Comparison of ENCODE assay signal across 14 cellular contexts in genomic region chr5:62385136-62385535, GRCh38. TPM values are rescaled to one million over a fixed set of nuclear protein-coding genes. Genes with fewer than 3 reads are reported as not detected.
A peak's percentile ranks its signal among the peaks of the same experiment; 100 is the strongest.
DNase-seq lines count a peak whose midpoint lies in the region; ATAC-seq and TF ChIP-seq lines count a peak whose summit lies in the region.
"Had no signal": no experiment of that assay in that cellular context is flagged by ENCODE, and none has a peak within 500 bp of the region (broad histone marks: within the 10 kb centered on the region; RNA-seq: fewer than 3 reads in every experiment).

No MANE protein-coding gene starts in this region.

- peak overlapping the region; percentile 45 for H3K27ac Mint-ChIP-seq in activated CD4-positive, alpha-beta T cell treated with anti-CD3 and anti-CD28 coated beads, Interleukin-2, amount 10 ng/mL, durations not matched to agents 24 days and 14 days
- peak overlapping the region; percentile 74 for H3K27ac Mint-ChIP-seq in progenitor cell of endocrine pancreas
- H3K27ac Mint-ChIP-seq: CD4-positive, CD25-positive, alpha-beta regulatory T cell had no signal

- TF ChIP-seq CTCF in PC-3 (conservative IDR thresholded peaks at IDR 0.05; ENCODE audit: low read depth, low read length) (no peak), progenitor cell of endocrine pancreas (IDR thresholded peaks at IDR 0.05; ENCODE audit: unreplicated experiment) (no peak), GM13976 (IDR thresholded peaks at IDR 0.05; ENCODE audit: borderline replicate concordance, control extremely low read depth, extremely low read depth, insufficient read depth, missing control alignments) (no peak)

- 53 to 58% methylated on average over 4 of the region's 4 CpGs for WGBS in esophagus, 2 donors

- H3K4me1 Mint-ChIP-seq in activated CD4-positive, alpha-beta T cell treated with anti-CD3 and anti-CD28 coated beads, Interleukin-2, amount 10 ng/mL, durations not matched to agents 24 days and 14 days = no peaks in the 10 kb centered on the region
- H3K4me1 Mint-ChIP-seq in progenitor cell of endocrine pancreas (ENCODE audit: low read depth) = no peaks in the 10 kb centered on the region

- H3F3A ChIP-seq in PC-3 (ENCODE audit: low read length, unreplicated experiment) = no peaks in the 10 kb centered on the region

- H3K4me1 ChIP-seq in PC-3 (ENCODE audit: insufficient read depth, low read length) (peaks cover 31% of the 10 kb centered on the region), esophagus (ENCODE audit: control insufficient read depth in 2 of 2, insufficient read depth in 2 of 2, low read length in 1 of 2) (no peaks in the 10 kb centered on the region)

- no peaks in the 10 kb centered on the region for H3K9me3 Mint-ChIP-seq in activated CD4-positive, alpha-beta T cell treated with anti-CD3 and anti-CD28 coated beads, Interleukin-2, amount 10 ng/mL, durations not matched to agents 24 days and 14 days
- no peaks in the 10 kb centered on the region for H3K9me3 Mint-ChIP-seq in progenitor cell of endocrine pancreas (ENCODE audit: low read depth)
- H3K9me3 Mint-ChIP-seq: CD4-positive, CD25-positive, alpha-beta regulatory T cell had no signal

- no peaks in the 10 kb centered on the region for H4K20me1 ChIP-seq in PC-3 (ENCODE audit: low read length)

- H3K27me3 ChIP-seq in PC-3 (ENCODE audit: low read length) (no peaks in the 10 kb centered on the region), esophagus (ENCODE audit: control insufficient read depth in 1 of 2, insufficient read depth in 2 of 2, low read length in 2 of 2) (no peaks in the 10 kb centered on the region)
- H3K27me3 ChIP-seq: heart left ventricle had no signal

- peaks cover 40% of the 10 kb centered on the region for H3K36me3 ChIP-seq in PC-3 (ENCODE audit: low read depth, low read length)
- H3K36me3 ChIP-seq in esophagus (ENCODE audit: control insufficient read depth in 2 of 2, insufficient read depth in 2 of 2, low read length in 1 of 2) = peaks cover 4% of the 10 kb centered on the region in 2 donors

- no peaks in the 10 kb centered on the region for H3K27me3 Mint-ChIP-seq in activated CD4-positive, alpha-beta T cell treated with anti-CD3 and anti-CD28 coated beads, Interleukin-2, amount 10 ng/mL, durations not matched to agents 24 days and 14 days
- no peaks in the 10 kb centered on the region for H3K27me3 Mint-ChIP-seq in progenitor cell of endocrine pancreas
- H3K27me3 Mint-ChIP-seq: CD4-positive, CD25-positive, alpha-beta regulatory T cell had no signal

- BruUV-seq in PC-3 (replicated peaks; lab: Mats Ljungman, UMichigan) = no TSS peak

- peak overlapping the region; percentile 82 for H3K27ac ChIP-seq in PC-3 (ENCODE audit: low read length)
- peak overlapping the region; percentile 82 to 84 for H3K27ac ChIP-seq in esophagus (ENCODE audit: low read depth in 2 of 2, low read length in 1 of 2)
- H3K27ac ChIP-seq: heart left ventricle had no signal

- H3K4me3 ChIP-seq in PC-3 (ENCODE audit: low read length) (no peak overlapping the region; the same call in 1 of the 2 replicates), esophagus (ENCODE audit: low read depth in 1 of 2, low read length in 2 of 2) (no peak overlapping the region)
- H3K4me3 ChIP-seq: heart left ventricle had no signal

- intact Hi-C loops in activated CD4-positive, alpha-beta T cell treated with anti-CD3 and anti-CD28 coated beads, Interleukin-2, amount 10 ng/mL, durations not matched to agents 24 days and 14 days (cut with micrococcal nuclease) = no loop called here
- intact Hi-C loops in PC-3 (cut with micrococcal nuclease) = no loop called here

- peak overlapping the region; percentile 65 for H3K4me2 ChIP-seq in PC-3 (ENCODE audit: low read length)

- H3K9me3 ChIP-seq in PC-3 (ENCODE audit: low read length) (no peaks in the 10 kb centered on the region), esophagus (ENCODE audit: control insufficient read depth in 2 of 2, insufficient read depth in 1 of 2, low read depth in 1 of 2, low read length in 1 of 2) (no peaks in the 10 kb centered on the region)
- H3K9me3 ChIP-seq: heart left ventricle had no signal

- H3K9ac ChIP-seq in PC-3 (ENCODE audit: low read length) = peak overlapping the region; percentile 23

- CTCF ChIA-PET in PC-3 (lab: Charles Lee) = no interaction called here

- H2AFZ ChIP-seq in PC-3 (ENCODE audit: low read length) = no peak overlapping the region

- in situ Hi-C loops in GM13976 (cut with MboI; ENCODE audit: low sequenced_read_pairs, unreplicated experiment) = no loop called here

- H3K9me2 ChIP-seq in PC-3 (replicated peaks; ENCODE audit: low read length) = no peaks in the 10 kb centered on the region

- POLR2A ChIA-PET in PC-3 (lab: Charles Lee; ENCODE audit: unreplicated experiment) = interaction anchor here (1.2 kb wide), 1 partner anchor 19 kb away, joined by 9 read pairs; the partner anchor contains the start of gene DIMT1

- ATAC-seq in PC-3 (peak; percentile 27), HG02884 (IDR thresholded peaks at IDR 0.05; ENCODE audit: unreplicated experiment) (no peak), GM19463 (IDR thresholded peaks at IDR 0.05; ENCODE audit: unreplicated experiment) (no peak)
- ATAC-seq: heart left ventricle had no signal

- no peaks in the 10 kb centered on the region for H3K79me2 ChIP-seq in PC-3 (ENCODE audit: low read length)

- DNase-seq in activated CD4-positive, alpha-beta T cell treated with anti-CD3 and anti-CD28 coated beads, Interleukin-2, amount 10 ng/mL, durations not matched to agents 24 days and 14 days = no peak
- DNase-seq in activated CD4-positive, alpha-beta T cell treated with anti-CD3 and anti-CD28 coated beads for 4 hours = no peak
- DNase-seq in PC-3 (peak; percentile 85), progenitor cell of endocrine pancreas (ENCODE audit: low spot score, unreplicated experiment) (no peak), GM13976 (ENCODE audit: low spot score) (no peak)
- DNase-seq: activated naive CD4-positive, alpha-beta T cell; CD4-positive, CD25-positive, alpha-beta regulatory T cell; cerebellar nuclear complex; heart left ventricle; Karpas-422; NCI-H1436 had no signal

- peaks cover 52% of the 10 kb centered on the region for H3K36me3 Mint-ChIP-seq in activated CD4-positive, alpha-beta T cell treated with anti-CD3 and anti-CD28 coated beads, Interleukin-2, amount 10 ng/mL, durations not matched to agents 24 days and 14 days (ENCODE audit: low read depth)
- H3K36me3 Mint-ChIP-seq in progenitor cell of endocrine pancreas (ENCODE audit: insufficient read depth) = peaks cover 21% of the 10 kb centered on the region

- no peak overlapping the region for H3K4me3 Mint-ChIP-seq in activated CD4-positive, alpha-beta T cell treated with anti-CD3 and anti-CD28 coated beads, Interleukin-2, amount 10 ng/mL, durations not matched to agents 24 days and 14 days
- no peak overlapping the region for H3K4me3 Mint-ChIP-seq in progenitor cell of endocrine pancreas (ENCODE audit: low read depth)
- H3K4me3 Mint-ChIP-seq: CD4-positive, CD25-positive, alpha-beta regulatory T cell had no signal

RNA-seq across cellular contexts. Expression of gene DIMT1, which starts 18.6 kb away (rescaled TPM):
- total RNA-seq in activated CD4-positive, alpha-beta T cell treated with anti-CD3 and anti-CD28 coated beads, Interleukin-2, amount 10 ng/mL, durations not matched to agents 24 days and 14 days = 48.8 and 49.3 TPM in 2 replicates
- 47.1 and 59.8 TPM in 2 replicates for total RNA-seq in PC-3 (2014; rRNA removed)
- polyA plus RNA-seq in esophagus = 10 to 100 TPM; 13.5 to 23.0 TPM
- total RNA-seq in progenitor cell of endocrine pancreas = 18.6 and 20.3 TPM in 2 replicates

RNA-seq across cellular contexts. Expression of gene IPO11, which starts 27.4 kb away (rescaled TPM):
- 56.7 and 60.9 TPM in 2 replicates for total RNA-seq in activated CD4-positive, alpha-beta T cell treated with anti-CD3 and anti-CD28 coated beads, Interleukin-2, amount 10 ng/mL, durations not matched to agents 24 days and 14 days
- total RNA-seq in PC-3 (2014; rRNA removed) = 16.1 and 23.2 TPM in 2 replicates
- polyA plus RNA-seq in esophagus = 1 to 10 TPM; 5.4 to 9.1 TPM
- total RNA-seq in progenitor cell of endocrine pancreas = 32.7 and 36.2 TPM in 2 replicates
